ENCODE assay signal across 2 cellular contexts in the genomic region with DNA sequence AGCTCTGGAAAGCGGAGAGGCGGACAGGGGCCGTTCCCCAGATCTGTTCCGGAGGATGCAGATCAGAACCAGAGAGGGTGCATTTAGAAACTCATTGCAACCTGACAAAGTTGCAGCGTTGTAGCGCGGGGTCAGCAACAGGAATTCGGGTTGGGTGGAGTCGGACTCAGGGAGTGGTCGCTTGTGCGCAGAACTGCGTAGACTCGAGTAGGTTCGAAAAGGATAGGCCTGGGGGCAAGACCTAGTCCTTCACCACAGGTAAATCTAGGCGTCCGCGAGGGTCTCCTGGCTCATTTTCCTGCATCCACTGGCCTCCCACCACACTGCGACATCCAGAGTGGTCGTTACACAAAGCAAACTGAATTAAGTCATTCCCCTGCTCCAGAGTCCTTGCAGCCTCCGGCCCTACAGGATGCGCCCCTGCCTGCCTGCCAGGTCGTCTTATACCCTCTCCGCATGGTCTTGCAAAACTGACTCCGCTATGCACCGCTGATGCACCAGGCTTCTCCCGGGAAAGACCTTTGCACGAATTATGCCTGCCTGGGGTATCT.
TF ChIP-seq lines count a peak whose summit lies in the region.

No MANE protein-coding gene starts in this region.

TF ChIP-seq in SK-N-SH, 30 proteins besides CTCF, POLR2A, EP300 and RAD21:
- TF ChIP-seq, protein P1, sequence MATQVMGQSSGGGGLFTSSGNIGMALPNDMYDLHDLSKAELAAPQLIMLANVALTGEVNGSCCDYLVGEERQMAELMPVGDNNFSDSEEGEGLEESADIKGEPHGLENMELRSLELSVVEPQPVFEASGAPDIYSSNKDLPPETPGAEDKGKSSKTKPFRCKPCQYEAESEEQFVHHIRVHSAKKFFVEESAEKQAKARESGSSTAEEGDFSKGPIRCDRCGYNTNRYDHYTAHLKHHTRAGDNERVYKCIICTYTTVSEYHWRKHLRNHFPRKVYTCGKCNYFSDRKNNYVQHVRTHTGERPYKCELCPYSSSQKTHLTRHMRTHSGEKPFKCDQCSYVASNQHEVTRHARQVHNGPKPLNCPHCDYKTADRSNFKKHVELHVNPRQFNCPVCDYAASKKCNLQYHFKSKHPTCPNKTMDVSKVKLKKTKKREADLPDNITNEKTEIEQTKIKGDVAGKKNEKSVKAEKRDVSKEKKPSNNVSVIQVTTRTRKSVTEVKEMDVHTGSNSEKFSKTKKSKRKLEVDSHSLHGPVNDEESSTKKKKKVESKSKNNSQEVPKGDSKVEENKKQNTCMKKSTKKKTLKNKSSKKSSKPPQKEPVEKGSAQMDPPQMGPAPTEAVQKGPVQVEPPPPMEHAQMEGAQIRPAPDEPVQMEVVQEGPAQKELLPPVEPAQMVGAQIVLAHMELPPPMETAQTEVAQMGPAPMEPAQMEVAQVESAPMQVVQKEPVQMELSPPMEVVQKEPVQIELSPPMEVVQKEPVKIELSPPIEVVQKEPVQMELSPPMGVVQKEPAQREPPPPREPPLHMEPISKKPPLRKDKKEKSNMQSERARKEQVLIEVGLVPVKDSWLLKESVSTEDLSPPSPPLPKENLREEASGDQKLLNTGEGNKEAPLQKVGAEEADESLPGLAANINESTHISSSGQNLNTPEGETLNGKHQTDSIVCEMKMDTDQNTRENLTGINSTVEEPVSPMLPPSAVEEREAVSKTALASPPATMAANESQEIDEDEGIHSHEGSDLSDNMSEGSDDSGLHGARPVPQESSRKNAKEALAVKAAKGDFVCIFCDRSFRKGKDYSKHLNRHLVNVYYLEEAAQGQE (IDR thresholded peaks at IDR 0.05; ENCODE audit: low read depth, low read length) = no peak

TF ChIP-seq in SK-N-SH treated with all-trans-retinoic acid at 6 μM for 48 hours, 23 proteins besides CTCF, POLR2A, EP300 and RAD21 (continued from another document):
- TF ChIP-seq, protein P2, sequence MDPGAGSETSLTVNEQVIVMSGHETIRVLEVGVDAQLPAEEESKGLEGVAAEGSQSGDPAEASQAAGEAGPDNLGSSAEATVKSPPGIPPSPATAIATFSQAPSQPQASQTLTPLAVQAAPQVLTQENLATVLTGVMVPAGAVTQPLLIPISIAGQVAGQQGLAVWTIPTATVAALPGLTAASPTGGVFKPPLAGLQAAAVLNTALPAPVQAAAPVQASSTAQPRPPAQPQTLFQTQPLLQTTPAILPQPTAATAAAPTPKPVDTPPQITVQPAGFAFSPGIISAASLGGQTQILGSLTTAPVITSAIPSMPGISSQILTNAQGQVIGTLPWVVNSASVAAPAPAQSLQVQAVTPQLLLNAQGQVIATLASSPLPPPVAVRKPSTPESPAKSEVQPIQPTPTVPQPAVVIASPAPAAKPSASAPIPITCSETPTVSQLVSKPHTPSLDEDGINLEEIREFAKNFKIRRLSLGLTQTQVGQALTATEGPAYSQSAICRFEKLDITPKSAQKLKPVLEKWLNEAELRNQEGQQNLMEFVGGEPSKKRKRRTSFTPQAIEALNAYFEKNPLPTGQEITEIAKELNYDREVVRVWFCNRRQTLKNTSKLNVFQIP (CRISPR knock-in tag; IDR thresholded peaks at IDR 0.05; ENCODE audit: borderline replicate concordance, low read depth) = no peak
- no peak for TF ChIP-seq ZNF70 (CRISPR knock-in tag; IDR thresholded peaks at IDR 0.05)
- TF ChIP-seq ZC3H10 (CRISPR knock-in tag; IDR thresholded peaks at IDR 0.05) = no peak
- TF ChIP-seq ISL1 (CRISPR knock-in tag; IDR thresholded peaks at IDR 0.05) = no peak
- TF ChIP-seq, protein P3, sequence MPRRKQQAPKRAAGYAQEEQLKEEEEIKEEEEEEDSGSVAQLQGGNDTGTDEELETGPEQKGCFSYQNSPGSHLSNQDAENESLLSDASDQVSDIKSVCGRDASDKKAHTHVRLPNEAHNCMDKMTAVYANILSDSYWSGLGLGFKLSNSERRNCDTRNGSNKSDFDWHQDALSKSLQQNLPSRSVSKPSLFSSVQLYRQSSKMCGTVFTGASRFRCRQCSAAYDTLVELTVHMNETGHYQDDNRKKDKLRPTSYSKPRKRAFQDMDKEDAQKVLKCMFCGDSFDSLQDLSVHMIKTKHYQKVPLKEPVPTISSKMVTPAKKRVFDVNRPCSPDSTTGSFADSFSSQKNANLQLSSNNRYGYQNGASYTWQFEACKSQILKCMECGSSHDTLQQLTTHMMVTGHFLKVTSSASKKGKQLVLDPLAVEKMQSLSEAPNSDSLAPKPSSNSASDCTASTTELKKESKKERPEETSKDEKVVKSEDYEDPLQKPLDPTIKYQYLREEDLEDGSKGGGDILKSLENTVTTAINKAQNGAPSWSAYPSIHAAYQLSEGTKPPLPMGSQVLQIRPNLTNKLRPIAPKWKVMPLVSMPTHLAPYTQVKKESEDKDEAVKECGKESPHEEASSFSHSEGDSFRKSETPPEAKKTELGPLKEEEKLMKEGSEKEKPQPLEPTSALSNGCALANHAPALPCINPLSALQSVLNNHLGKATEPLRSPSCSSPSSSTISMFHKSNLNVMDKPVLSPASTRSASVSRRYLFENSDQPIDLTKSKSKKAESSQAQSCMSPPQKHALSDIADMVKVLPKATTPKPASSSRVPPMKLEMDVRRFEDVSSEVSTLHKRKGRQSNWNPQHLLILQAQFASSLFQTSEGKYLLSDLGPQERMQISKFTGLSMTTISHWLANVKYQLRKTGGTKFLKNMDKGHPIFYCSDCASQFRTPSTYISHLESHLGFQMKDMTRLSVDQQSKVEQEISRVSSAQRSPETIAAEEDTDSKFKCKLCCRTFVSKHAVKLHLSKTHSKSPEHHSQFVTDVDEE (CRISPR knock-in tag; IDR thresholded peaks at IDR 0.05) = no peak
